Comparison of ENCODE assay signal across 24 cellular contexts in genomic region chrX:44224760-44225159, GRCh38.
"Had no signal": no experiment of that assay in that cellular context is flagged by ENCODE, and none has a peak within 500 bp of the region (broad histone marks: within the 10 kb centered on the region; RNA-seq: fewer than 3 reads in every experiment).

No MANE protein-coding gene starts in this region.

- H3K4me3 Mint-ChIP-seq: mesothelial cell of epicardium; naive B cell; natural killer cell treated with Interleukin-12 subunit alpha and Interleukin-12 subunit beta and Interleukin-15 and Interleukin-18, amount 100 ng/mL, for 72 hours; neural progenitor cell; stimulated activated memory B cell treated with anti-CD40 and anti-IgM and Interleukin-4, amounts not matched to agents 10 μg/mL and 1 μg/mL and 100 μg/mL, for 72 hours had no signal

- H3K27me3 Mint-ChIP-seq: naive B cell; stimulated activated memory B cell treated with anti-CD40 and anti-IgM and Interleukin-4, amounts not matched to agents 10 μg/mL and 1 μg/mL and 100 μg/mL, for 72 hours had no signal

- H3K27me3 ChIP-seq: gastrocnemius medialis, neural progenitor cell, right atrium auricular region, sigmoid colon, testis, tibial artery, upper lobe of left lung had no signal

- FAIRE-seq: kidney, urothelium cell line had no signal

- H3K4me1 ChIP-seq: gastrocnemius medialis, left lung, neural progenitor cell, prostate gland, right atrium auricular region, spleen, testis, upper lobe of left lung had no signal

- ATAC-seq: gastrocnemius medialis; left lung; natural killer cell treated with Interleukin-12 subunit alpha and Interleukin-12 subunit beta and Interleukin-15 and Interleukin-18, amount 100 ng/mL, for 72 hours; stimulated activated memory B cell treated with anti-CD40 and anti-IgM and Interleukin-4, amounts not matched to agents 10 μg/mL and 1 μg/mL and 100 μg/mL, for 72 hours; stimulated activated naive CD8-positive, alpha-beta T cell treated with anti-CD3 and anti-CD28 coated beads, Interleukin-15, Interleukin-2, amounts not matched to agents 100 U/mL and 50 U/mL, for 24 hours had no signal

- H3K27ac ChIP-seq: dorsolateral prefrontal cortex, gastrocnemius medialis, left lung, neural progenitor cell, prostate gland, right atrium auricular region, sigmoid colon, spleen, testis, tibial artery, upper lobe of left lung had no signal

- H3K4me1 Mint-ChIP-seq: mesothelial cell of epicardium had no signal

- DNase-seq: cerebellar nuclear complex; dorsolateral prefrontal cortex; effector CD4-positive, alpha-beta T cell; gastrocnemius medialis; head of caudate nucleus; kidney; left lung; mesenchymal stem cell; naive B cell; sigmoid colon; spleen; stimulated activated CD4-positive, alpha-beta T cell treated with anti-CD3 and anti-CD28 coated beads, Interleukin-4, amount 100 ng/mL, for 4 hours; stimulated activated naive CD8-positive, alpha-beta T cell treated with anti-CD3 and anti-CD28 coated beads, Interleukin-15, Interleukin-2, amounts not matched to agents 100 U/mL and 50 U/mL, for 24 hours; substantia nigra; testis; tibial artery; upper lobe of left lung had no signal

- H3K27ac Mint-ChIP-seq: mesothelial cell of epicardium; naive B cell; natural killer cell treated with Interleukin-12 subunit alpha and Interleukin-12 subunit beta and Interleukin-15 and Interleukin-18, amount 100 ng/mL, for 72 hours; neural progenitor cell; stimulated activated memory B cell treated with anti-CD40 and anti-IgM and Interleukin-4, amounts not matched to agents 10 μg/mL and 1 μg/mL and 100 μg/mL, for 72 hours had no signal

- H3K4me3 ChIP-seq: dorsolateral prefrontal cortex, gastrocnemius medialis, left lung, neural progenitor cell, prostate gland, right atrium auricular region, sigmoid colon, spleen, testis, tibial artery, upper lobe of left lung had no signal

- H3K9me3 ChIP-seq: gastrocnemius medialis, left lung, prostate gland, right atrium auricular region, sigmoid colon, spleen, testis, tibial artery, upper lobe of left lung had no signal

- H3K36me3 Mint-ChIP-seq: mesothelial cell of epicardium; naive B cell; natural killer cell treated with Interleukin-12 subunit alpha and Interleukin-12 subunit beta and Interleukin-15 and Interleukin-18, amount 100 ng/mL, for 72 hours; neural progenitor cell; stimulated activated memory B cell treated with anti-CD40 and anti-IgM and Interleukin-4, amounts not matched to agents 10 μg/mL and 1 μg/mL and 100 μg/mL, for 72 hours had no signal

- H3K36me3 ChIP-seq: gastrocnemius medialis, left lung, neural progenitor cell, prostate gland, right atrium auricular region, sigmoid colon, spleen, tibial artery, upper lobe of left lung had no signal

- H3K9me3 Mint-ChIP-seq: naive B cell; natural killer cell treated with Interleukin-12 subunit alpha and Interleukin-12 subunit beta and Interleukin-15 and Interleukin-18, amount 100 ng/mL, for 72 hours; stimulated activated memory B cell treated with anti-CD40 and anti-IgM and Interleukin-4, amounts not matched to agents 10 μg/mL and 1 μg/mL and 100 μg/mL, for 72 hours had no signal
